In the genomic region with DNA sequence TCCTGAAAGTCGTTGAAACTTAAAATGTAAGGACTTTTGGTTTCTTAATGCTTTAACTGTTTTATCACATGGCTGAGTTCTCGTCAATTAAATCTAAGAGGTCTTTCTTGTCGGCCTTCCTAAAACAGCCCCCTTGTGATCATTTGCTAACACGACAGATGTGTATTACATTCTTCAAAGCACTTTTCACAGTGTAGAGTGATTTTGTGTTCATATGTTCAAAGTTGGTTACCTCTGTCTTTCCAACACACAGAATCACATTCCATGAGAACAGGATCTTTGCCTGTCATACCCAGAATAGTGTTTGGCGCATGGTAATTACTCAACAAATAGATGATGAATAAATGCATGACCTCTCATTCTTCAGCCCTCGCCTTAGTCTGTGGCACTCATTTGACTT, we compare ENCODE assay signal across 8 cellular contexts. TPM values are rescaled to one million over a fixed set of nuclear protein-coding genes. Genes with fewer than 3 reads are reported as not detected.
DNase-seq lines count a peak whose midpoint lies in the region; ATAC-seq and TF ChIP-seq lines count a peak whose summit lies in the region.

No MANE protein-coding gene starts in this region.

- no peak for ATAC-seq in stimulated activated naive CD8-positive, alpha-beta T cell treated with anti-CD3 and anti-CD28 coated beads, Interleukin-15, Interleukin-2, amounts not matched to agents 100 U/mL and 50 U/mL, for 24 hours

- no peaks in the 10 kb centered on the region for H3K36me3 ChIP-seq in CD4-positive, alpha-beta memory T cell (ENCODE audit: insufficient read depth, low read length)
- 0 out of 2 replicates have a peak, but pooled peaks cover 6% of the 10 kb centered on the region for H3K36me3 ChIP-seq in Karpas-422 (ENCODE audit: insufficient read depth, low read length)
- no peaks in the 10 kb centered on the region for H3K36me3 ChIP-seq in colonic mucosa

- H3K9me3 Mint-ChIP-seq in CD4-positive, alpha-beta memory T cell, result no peaks in the 10 kb centered on the region
- H3K9me3 Mint-ChIP-seq in nephron progenitor cell (no peaks in the 10 kb centered on the region), glutamatergic neuron (ENCODE audit: unreplicated experiment) (no peaks in the 10 kb centered on the region)

- peak overlapping the region; percentile 90 for H3K27ac ChIP-seq in CD4-positive, alpha-beta memory T cell (ENCODE audit: low read depth, low read length)
- H3K27ac ChIP-seq in Karpas-422 (ENCODE audit: low read length) (0 out of 2 replicates have a peak overlapping the region, but pooled peaks have one; percentile 20), colonic mucosa (no peak overlapping the region)

- H3K4me3 ChIP-seq in CD4-positive, alpha-beta memory T cell (ENCODE audit: low read length in 2 of 2), result peak overlapping the region; percentile 83 to 88
- H3K4me3 ChIP-seq in Karpas-422 (ENCODE audit: low read length), result peak overlapping the region; percentile 91
- peak overlapping the region; percentile 81 for H3K4me3 ChIP-seq in colonic mucosa

- peaks cover 15% of the 10 kb centered on the region for H4K20me1 ChIP-seq in Karpas-422 (ENCODE audit: insufficient read depth, low read depth, low read length)

- peak overlapping the region; percentile 83 for H3K4me2 ChIP-seq in Karpas-422 (ENCODE audit: low read depth, low read length, poor library complexity, severe bottlenecking)

- peaks cover 61% of the 10 kb centered on the region for H3K79me2 ChIP-seq in Karpas-422 (ENCODE audit: low read length)

- POLR2A ChIA-PET in CD4-positive, alpha-beta memory T cell (lab: Charles Lee; ENCODE audit: partially characterized antibody), result interaction anchor here (2.7 kb wide), 1 partner anchor 220 kb away, joined by 12 read pairs; the partner anchor contains the start of gene TPT1

- peaks cover 12 to 32% (median 19%) of the 10 kb centered on the region in 4 donors for H3K4me1 Mint-ChIP-seq in CD4-positive, alpha-beta memory T cell
- peaks cover 13% of the 10 kb centered on the region for H3K4me1 Mint-ChIP-seq in nephron progenitor cell
- peaks cover 7% of the 10 kb centered on the region for H3K4me1 Mint-ChIP-seq in glutamatergic neuron (ENCODE audit: low read depth, unreplicated experiment)

- no peaks in the 10 kb centered on the region for H3K9me3 ChIP-seq in CD4-positive, alpha-beta memory T cell (ENCODE audit: control insufficient read depth in 1 of 2, low read length in 2 of 2)
- no peaks in the 10 kb centered on the region for H3K9me3 ChIP-seq in Karpas-422 (ENCODE audit: low read length)
- H3K9me3 ChIP-seq in colonic mucosa, result no peaks in the 10 kb centered on the region

- intact Hi-C loops in CD4-positive, alpha-beta memory T cell (cut with micrococcal nuclease), result loop anchor here (5.0 kb wide), 1 partner anchor 74 kb away; no protein-coding TSS in a partner anchor
- intact Hi-C loops in colonic mucosa (cut with DNase I), result no loop called here

- CTCF ChIA-PET in CD4-positive, alpha-beta memory T cell (lab: Charles Lee; ENCODE audit: partially characterized antibody), result interaction anchor here (2.1 kb wide), 1 partner anchor 75 kb away, joined by 5 read pairs; no protein-coding TSS in a partner anchor

- H3K9me2 ChIP-seq in Karpas-422 (replicated peaks; ENCODE audit: insufficient read depth, low read length), result no peaks in the 10 kb centered on the region; the same call in 1 of the 2 replicates

- no peak overlapping the region for H3K4me3 Mint-ChIP-seq in CD4-positive, alpha-beta memory T cell
- H3K4me3 Mint-ChIP-seq in nephron progenitor cell, result no peak overlapping the region
- no peak overlapping the region for H3K4me3 Mint-ChIP-seq in glutamatergic neuron (ENCODE audit: unreplicated experiment)

- H2AFZ ChIP-seq in Karpas-422 (ENCODE audit: low read length), result no peak overlapping the region

- H3K36me3 Mint-ChIP-seq in CD4-positive, alpha-beta memory T cell, result peaks cover 1 to 6% of the 10 kb centered on the region in 2 donors
- H3K36me3 Mint-ChIP-seq in nephron progenitor cell (ENCODE audit: low read depth), result peaks cover 8% of the 10 kb centered on the region
- no peaks in the 10 kb centered on the region for H3K36me3 Mint-ChIP-seq in glutamatergic neuron (ENCODE audit: unreplicated experiment)

- H3K27ac Mint-ChIP-seq in CD4-positive, alpha-beta memory T cell, result no peak overlapping the region
- H3K27ac Mint-ChIP-seq in nephron progenitor cell, result no peak overlapping the region
- H3K27ac Mint-ChIP-seq in glutamatergic neuron (ENCODE audit: unreplicated experiment), result no peak overlapping the region

- peak in 2 of 5 donors; percentile 6 to 10 for DNase-seq in CD4-positive, alpha-beta memory T cell
- DNase-seq in Karpas-422 (peak; percentile 65), colonic mucosa (no peak), nephron progenitor cell (no peak), glutamatergic neuron (no peak), HuH-7 (ENCODE audit: low spot score) (no peak)
- no peak for DNase-seq in activated CD4-positive, alpha-beta T cell treated with anti-CD3 and anti-CD28 coated beads for 4 hours
- DNase-seq in stimulated activated naive CD8-positive, alpha-beta T cell treated with anti-CD3 and anti-CD28 coated beads, Interleukin-15, Interleukin-2, amounts not matched to agents 100 U/mL and 50 U/mL, for 24 hours, result no peak

- H3K9ac ChIP-seq in Karpas-422 (ENCODE audit: low read length) (peak overlapping the region; percentile 87), colonic mucosa (ENCODE audit: low read depth in 2 of 2, low read length in 2 of 2) (peak overlapping the region; percentile 81 to 93)

- peaks cover 28% of the 10 kb centered on the region for H3K4me1 ChIP-seq in CD4-positive, alpha-beta memory T cell (ENCODE audit: insufficient read depth, low read length)
- H3K4me1 ChIP-seq in Karpas-422 (ENCODE audit: low read length), result peaks cover 20% of the 10 kb centered on the region
- H3K4me1 ChIP-seq in colonic mucosa, result peaks cover 11% of the 10 kb centered on the region

- TF ChIP-seq CTCF in colonic mucosa (IDR thresholded peaks at IDR 0.05) (no peak), nephron progenitor cell (IDR thresholded peaks at IDR 0.05) (peak; percentile 11), glutamatergic neuron (IDR thresholded peaks at IDR 0.05; ENCODE audit: partially characterized antibody, unreplicated experiment) (no peak)

- no peaks in the 10 kb centered on the region for H3K27me3 Mint-ChIP-seq in CD4-positive, alpha-beta memory T cell
- H3K27me3 Mint-ChIP-seq in nephron progenitor cell (ENCODE audit: low read depth, poor library complexity), result peaks cover 9% of the 10 kb centered on the region
- no peaks in the 10 kb centered on the region for H3K27me3 Mint-ChIP-seq in glutamatergic neuron (ENCODE audit: unreplicated experiment)

- no peaks in the 10 kb centered on the region for H3K27me3 ChIP-seq in CD4-positive, alpha-beta memory T cell (ENCODE audit: insufficient read depth, low read length)
- H3K27me3 ChIP-seq in Karpas-422 (ENCODE audit: low read length), result no peaks in the 10 kb centered on the region
- H3K27me3 ChIP-seq in colonic mucosa, result no peaks in the 10 kb centered on the region

RNA-seq across cellular contexts. Expression of gene GTF2F2, which starts 1.1 kb away (rescaled TPM):
- 10 to 100 TPM; 12.3 to 14.7 TPM for total RNA-seq in CD4-positive, alpha-beta memory T cell
- 10 to 100 TPM in 1 of 2 donors, 1 to 10 TPM in 1; 7.9 to 10.3 TPM for polyA plus RNA-seq in CD4-positive, alpha-beta memory T cell
- total RNA-seq in Karpas-422 (2014; rRNA removed; shearing (Covaris generic); ENCODE audit: low replicate concordance), result 29.3 and 31.7 TPM in 2 replicates
- total RNA-seq in colonic mucosa, result 10 to 100 TPM; 18.7 to 20.5 TPM
- 25.9 TPM for total RNA-seq in glutamatergic neuron (ENCODE audit: unreplicated experiment)
